18 cellular contexts compared by ENCODE assay signal in the genomic region with DNA sequence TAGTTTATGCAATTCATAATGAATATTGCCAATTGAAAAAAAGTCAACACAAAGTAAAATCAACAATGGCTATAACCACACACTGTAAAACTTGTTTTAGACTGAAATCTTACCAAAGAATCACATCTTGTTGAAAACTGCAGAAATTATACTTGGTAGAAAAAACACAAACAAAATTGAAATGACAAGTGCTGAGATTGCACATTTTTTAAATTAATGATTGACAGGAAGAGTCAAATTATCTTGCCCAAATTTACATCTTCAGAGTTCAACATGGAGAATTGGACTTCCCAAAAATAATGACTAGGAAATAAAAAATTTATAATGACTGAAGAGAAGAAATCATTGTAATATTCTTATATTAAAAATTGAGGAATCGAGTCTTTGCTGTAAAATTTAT.
"Had no signal": no experiment of that assay in that cellular context is flagged by ENCODE, and none has a peak within 500 bp of the region (broad histone marks: within the 10 kb centered on the region; RNA-seq: fewer than 3 reads in every experiment).

No MANE protein-coding gene starts in this region.

- H3K27ac ChIP-seq: body of pancreas, epithelial cell of prostate, parathyroid adenoma, testis had no signal

- H3K4me3 Mint-ChIP-seq: activated T-cell treated with anti-CD3 and anti-CD28 coated beads, Interleukin-2, amount 50 U/mL, for 4 hours; endodermal cell; stimulated activated memory B cell treated with anti-CD40 and anti-IgM and Interleukin-4, amounts not matched to agents 10 μg/mL and 1 μg/mL and 100 μg/mL, for 72 hours; type B pancreatic cell had no signal

- ATAC-seq: body of pancreas; naive thymus-derived CD8-positive, alpha-beta T cell; sciatic nerve; stimulated activated memory B cell treated with anti-CD40 and anti-IgM and Interleukin-4, amounts not matched to agents 10 μg/mL and 1 μg/mL and 100 μg/mL, for 72 hours had no signal

- H3K27ac Mint-ChIP-seq: endodermal cell; stimulated activated memory B cell treated with anti-CD40 and anti-IgM and Interleukin-4, amounts not matched to agents 10 μg/mL and 1 μg/mL and 100 μg/mL, for 72 hours; type B pancreatic cell had no signal

- H3K36me3 Mint-ChIP-seq: naive thymus-derived CD8-positive, alpha-beta T cell; stimulated activated memory B cell treated with anti-CD40 and anti-IgM and Interleukin-4, amounts not matched to agents 10 μg/mL and 1 μg/mL and 100 μg/mL, for 72 hours; type B pancreatic cell had no signal

- H3K4me1 ChIP-seq: body of pancreas had no signal

- DNase-seq: activated CD4-positive, alpha-beta T cell treated with anti-CD3 and anti-CD28 coated beads, Interleukin-2, amount 50 U/mL, for 4 hours; activated effector memory CD4-positive, alpha-beta T cell treated with Interleukin-2 at 50 U/mL for 16 hours; activated naive CD4-positive, alpha-beta T cell treated with anti-CD3 and anti-CD28 coated beads, Interleukin-2, amount 50 U/mL, for 16 hours; activated T-cell treated with anti-CD3 and anti-CD28 coated beads, Interleukin-2, amount 50 U/mL, for 4 hours; amygdala; body of pancreas; endodermal cell; foreskin fibroblast; mesenchymal stem cell; naive thymus-derived CD8-positive, alpha-beta T cell; stimulated activated CD4-positive, alpha-beta T cell treated with anti-CD3 and anti-CD28 coated beads, Interleukin-4, amount 100 ng/mL, for 24 hours; SW 1271; testis had no signal

- H3K27me3 Mint-ChIP-seq: naive thymus-derived CD8-positive, alpha-beta T cell; stimulated activated memory B cell treated with anti-CD40 and anti-IgM and Interleukin-4, amounts not matched to agents 10 μg/mL and 1 μg/mL and 100 μg/mL, for 72 hours had no signal

- H3K9me3 Mint-ChIP-seq: activated T-cell treated with anti-CD3 and anti-CD28 coated beads, Interleukin-2, amount 50 U/mL, for 4 hours; endodermal cell; naive thymus-derived CD8-positive, alpha-beta T cell; stimulated activated memory B cell treated with anti-CD40 and anti-IgM and Interleukin-4, amounts not matched to agents 10 μg/mL and 1 μg/mL and 100 μg/mL, for 72 hours; type B pancreatic cell had no signal

- H3K27me3 ChIP-seq: body of pancreas, testis had no signal

- H3K9me3 ChIP-seq: body of pancreas, testis had no signal

- H3K4me3 ChIP-seq: body of pancreas, testis had no signal
